ENCODE assay signal across 15 cellular contexts in genomic region chr22:32620992-32621391, GRCh38.
DNase-seq lines count a peak whose midpoint lies in the region; ATAC-seq and TF ChIP-seq lines count a peak whose summit lies in the region.
"Had no signal": no experiment of that assay in that cellular context is flagged by ENCODE, and none has a peak within 500 bp of the region (broad histone marks: within the 10 kb centered on the region; RNA-seq: fewer than 3 reads in every experiment).

No MANE protein-coding gene starts in this region.

- no peak for TF ChIP-seq POLR2A in prostate gland (IDR thresholded peaks at IDR 0.05)
- no peak for TF ChIP-seq POLR2A in uterus (IDR thresholded peaks at IDR 0.05)

- H3K4me3 ChIP-seq in right atrium auricular region, result no peak overlapping the region
- no peak overlapping the region for H3K4me3 ChIP-seq in hepatocyte
- no peak overlapping the region for H3K4me3 ChIP-seq in prostate gland
- no peak overlapping the region for H3K4me3 ChIP-seq in uterus

- H3K9me3 ChIP-seq in right atrium auricular region (peaks cover 0 to 15% of the 10 kb centered on the region in 2 donors), hepatocyte (ENCODE audit: low read depth) (no peaks in the 10 kb centered on the region), prostate gland (no peaks in the 10 kb centered on the region), uterus (peaks cover 0 to 6% of the 10 kb centered on the region in 2 donors)

- H3K27ac ChIP-seq in right atrium auricular region, result peak overlapping the region; percentile 85 to 87
- peak overlapping the region; percentile 99 for H3K27ac ChIP-seq in hepatocyte
- peak overlapping the region; percentile 73 for H3K27ac ChIP-seq in prostate gland
- peak overlapping the region; percentile 85 to 97 for H3K27ac ChIP-seq in uterus
- H3K27ac ChIP-seq: KMS-11 had no signal

- H2AFZ ChIP-seq in hepatocyte, result no peak overlapping the region

- no peaks in the 10 kb centered on the region for H3K9me2 ChIP-seq in hepatocyte (replicated peaks; ENCODE audit: insufficient read depth)

- H3K4me1 ChIP-seq in right atrium auricular region (peaks cover 0 to 70% of the 10 kb centered on the region in 2 donors), hepatocyte (ENCODE audit: insufficient read depth) (peaks cover 59% of the 10 kb centered on the region), prostate gland (replicated peaks) (no peaks in the 10 kb centered on the region), uterus (peaks cover 10 to 26% of the 10 kb centered on the region in 2 donors)

- WGBS in hepatocyte (ENCODE audit: low lambda C conversion rate, missing lambda C conversion rate), result 87% methylated on average over 4 of the region's 4 CpGs
- 90% methylated on average over 4 of the region's 4 CpGs for WGBS in prostate gland

- H3K4me2 ChIP-seq in hepatocyte, result no peak overlapping the region
- H3K4me2 ChIP-seq: KMS-11 had no signal

- DNase-seq in right atrium auricular region (ENCODE audit: low spot score) (no peak), left cardiac atrium (no peak), hepatocyte (ENCODE audit: low spot score) (no peak), prostate gland (ENCODE audit: low spot score) (no peak), uterus (no peak), globus pallidus (ENCODE audit: low spot score) (no peak), Ammon's horn (ENCODE audit: low spot score) (no peak)
- DNase-seq: ACHN; activated naive CD4-positive, alpha-beta T cell treated with Interleukin-2 at 50 U/mL for 16 hours; foreskin fibroblast; NCI-H1417; NCI-H345; stimulated activated CD4-positive, alpha-beta T cell treated with anti-CD3 and anti-CD28 coated beads, Interleukin-2, amount 100 ng/mL, for 24 hours had no signal

- H3K36me3 ChIP-seq in right atrium auricular region (no peaks in the 10 kb centered on the region), hepatocyte (replicated peaks; ENCODE audit: insufficient read depth, low read depth) (no peaks in the 10 kb centered on the region), prostate gland (no peaks in the 10 kb centered on the region), uterus (no peaks in the 10 kb centered on the region)

- no peaks in the 10 kb centered on the region for H3K79me2 ChIP-seq in hepatocyte

- no peaks in the 10 kb centered on the region for H3K27me3 ChIP-seq in right atrium auricular region
- H3K27me3 ChIP-seq in hepatocyte, result no peaks in the 10 kb centered on the region
- no peaks in the 10 kb centered on the region for H3K27me3 ChIP-seq in prostate gland (replicated peaks; ENCODE audit: insufficient read depth)
- H3K27me3 ChIP-seq in uterus, result no peaks in the 10 kb centered on the region

- no peaks in the 10 kb centered on the region for H4K20me1 ChIP-seq in hepatocyte (ENCODE audit: insufficient read depth, poor library complexity, severe bottlenecking)

- ATAC-seq in left cardiac atrium (no peak), GM18867 (IDR thresholded peaks at IDR 0.05; ENCODE audit: unreplicated experiment) (no peak)

- intact Hi-C loops in left cardiac atrium (cut with DNase I) (loop anchor here (5.0 kb wide), 1 partner anchor 89 kb away; no protein-coding TSS in a partner anchor), prostate gland (cut with DNase I) (loop anchor here (5.0 kb wide), 3 partner anchors 49 to 231 kb away; partner anchors contain the start of gene TIMP3), uterus (cut with DNase I; ENCODE audit: low total_unique reads) (no loop called here)

- no peak for TF ChIP-seq CTCF in right atrium auricular region (IDR thresholded peaks at IDR 0.05)
- no peak for TF ChIP-seq CTCF in hepatocyte (IDR thresholded peaks at IDR 0.05; ENCODE audit: poor library complexity)
- peak in 1 of 4 experiments; percentile 6 for TF ChIP-seq CTCF in prostate gland (IDR thresholded peaks at IDR 0.05)
- TF ChIP-seq CTCF in uterus (IDR thresholded peaks at IDR 0.05), result peak in 2 of 4 experiments; percentile 17 to 18
